8 cellular contexts compared by ENCODE assay signal in genomic region chr2:157839162-157839801, GRCh38. TPM values are rescaled to one million over a fixed set of nuclear protein-coding genes. Genes with fewer than 3 reads are reported as not detected.
DNase-seq lines count a peak whose midpoint lies in the region; ATAC-seq, FAIRE-seq and TF ChIP-seq lines count a peak whose summit lies in the region.

No MANE protein-coding gene starts in this region.

- DNase-seq in COR-L47 (lab: John Stamatoyannopoulos, UW): peak; percentile 96
- peak; percentile 77 for DNase-seq in NCI-H2029 (lab: John Stamatoyannopoulos, UW)
- peak; percentile 36 to 79 (median 52) for DNase-seq in K562 (ENCODE audit: extremely low read depth in 1 of 4, low spot score in 3 of 4)
- no peak for DNase-seq in left lung
- DNase-seq in HuH-7.5 (ENCODE audit: low spot score): no peak
- no peak for DNase-seq in activated CD8-positive, alpha-beta memory T cell treated with anti-CD3 and anti-CD28 coated beads, Interleukin-2, amount 10 ng/mL, durations not matched to agents 7 days and 5 days
- no peak for DNase-seq in SIG-M5 treated with dmso at 0.1 percent for 504 hours (lab: John Stamatoyannopoulos, UW; ENCODE audit: unreplicated experiment)

- no peaks in the 10 kb centered on the region for H3K9me3 Mint-ChIP-seq in activated CD8-positive, alpha-beta memory T cell treated with anti-CD3 and anti-CD28 coated beads, Interleukin-2, amount 10 ng/mL, durations not matched to agents 7 days and 5 days (ENCODE audit: low read depth)

- no peaks in the 10 kb centered on the region for H3K9me1 ChIP-seq in K562 (ENCODE audit: control insufficient read depth, insufficient read depth, low read length)

- in situ Hi-C loops in K562 (cut with MboI): no loop called here

- peaks cover 19% of the 10 kb centered on the region; the same call in 2 of the 3 replicates for H3K79me2 ChIP-seq in K562 (ENCODE audit: control insufficient read depth, insufficient read depth, low read length)

- CTCF ChIA-PET in K562 (lab: Yijun Ruan, JAX; ENCODE audit: low intra/inter-chr PET ratio): no interaction called here
- CTCF ChIA-PET in activated CD8-positive, alpha-beta memory T cell treated with anti-CD3 and anti-CD28 coated beads, Interleukin-2, amount 10 ng/mL, durations not matched to agents 7 days and 5 days (lab: Charles Lee): interaction anchor here (0.9 kb wide), 1 partner anchor 185 kb away, joined by 3 read pairs; no protein-coding TSS in a partner anchor

- BruUV-seq in K562 (replicated peaks; lab: Mats Ljungman, UMichigan): no TSS peak

- peak; percentile 71 for ATAC-seq in K562
- no peak for ATAC-seq in left lung
- no peak for ATAC-seq in activated CD8-positive, alpha-beta memory T cell treated with anti-CD3 and anti-CD28 coated beads, Interleukin-2, amount 10 ng/mL, durations not matched to agents 7 days and 5 days
- no peak for ATAC-seq in HG02970 (IDR thresholded peaks at IDR 0.05; ENCODE audit: low FRiP score, unreplicated experiment)

- peaks cover 14 to 50% of the 10 kb centered on the region in 2 experiments for H3K4me1 ChIP-seq in K562 (replicated peaks in 1 of 2; ENCODE audit: control insufficient read depth in 2 of 2, insufficient read depth in 2 of 2, low read length in 2 of 2)
- peaks cover 25 to 43% of the 10 kb centered on the region in 2 donors for H3K4me1 ChIP-seq in left lung

- H3K4me3 ChIP-seq in K562 (no peak overlapping the region), left lung (no peak overlapping the region)

- TF ChIP-seq EP300 in K562 (IDR thresholded peaks at IDR 0.05; ENCODE audit: low read length): no peak

- H3K27me3 ChIP-seq in K562 (ENCODE audit: control insufficient read depth in 2 of 2, insufficient read depth in 2 of 2, low read length in 2 of 2) (no peaks in the 10 kb centered on the region), left lung (no peaks in the 10 kb centered on the region)

- no peak for TF ChIP-seq RAD21 in K562 (CRISPR knock-in tag; conservative IDR thresholded peaks at IDR 0.05 in 1 of 2, IDR thresholded peaks at IDR 0.05 in 1 of 2)

- peaks cover 29% of the 10 kb centered on the region for H3K4me1 Mint-ChIP-seq in activated CD8-positive, alpha-beta memory T cell treated with anti-CD3 and anti-CD28 coated beads, Interleukin-2, amount 10 ng/mL, durations not matched to agents 7 days and 5 days

- POLR2A ChIA-PET in K562 (lab: Yijun Ruan, JAX): interaction anchor here (0.6 to 2.5 kb wide), 8 partner anchors 9 to 256 kb away, joined by 3 to 10 read pairs (median 3); no protein-coding TSS in a partner anchor

- peak; percentile 51 for FAIRE-seq in K562 (lab: Jason Lieb, UNC)

- peak overlapping the region; percentile 92 for H3K4me2 ChIP-seq in K562 (ENCODE audit: insufficient read depth, low read length)

- no peak for TF ChIP-seq CTCF in K562 (IDR thresholded peaks at IDR 0.05 in 2 of 3, conservative IDR thresholded peaks at IDR 0.05 in 1 of 3; ENCODE audit: insufficient read depth in 2 of 3, low read depth in 1 of 3, low read length in 3 of 3)
- TF ChIP-seq CTCF in left lung (IDR thresholded peaks at IDR 0.05): no peak

- H4K20me1 ChIP-seq in K562 (replicated peaks; ENCODE audit: control insufficient read depth, insufficient read depth, low read length): no peaks in the 10 kb centered on the region

- H3K27ac ChIP-seq in K562 (ENCODE audit: extremely low read depth, low read depth, low read length) (peak overlapping the region; percentile 93), left lung (peak overlapping the region; percentile 76 to 78)

- intact Hi-C loops in K562 (cut with micrococcal nuclease) (loop anchor here (5.0 kb wide), 1 partner anchor 168 kb away; no protein-coding TSS in a partner anchor), left lung (cut with DNase I) (no loop called here)

- peak overlapping the region in 1 of 2 experiments; percentile 85; a peak in 3 of 4 replicates for H3K9ac ChIP-seq in K562 (ENCODE audit: insufficient read depth in 1 of 2, low read depth in 2 of 2, low read length in 2 of 2)

- no peak overlapping the region for H3K27ac Mint-ChIP-seq in activated CD8-positive, alpha-beta memory T cell treated with anti-CD3 and anti-CD28 coated beads, Interleukin-2, amount 10 ng/mL, durations not matched to agents 7 days and 5 days

- no peak overlapping the region for H3K4me3 Mint-ChIP-seq in activated CD8-positive, alpha-beta memory T cell treated with anti-CD3 and anti-CD28 coated beads, Interleukin-2, amount 10 ng/mL, durations not matched to agents 7 days and 5 days

- 29% methylated on average over 5 of the region's 5 CpGs for WGBS in K562 (ENCODE audit: insufficient coverage, low coverage, missing lambda C conversion rate)

- H3K27me3 Mint-ChIP-seq in activated CD8-positive, alpha-beta memory T cell treated with anti-CD3 and anti-CD28 coated beads, Interleukin-2, amount 10 ng/mL, durations not matched to agents 7 days and 5 days: no peaks in the 10 kb centered on the region

- H3K9me3 ChIP-seq in K562 (replicated peaks; ENCODE audit: control insufficient read depth, insufficient read depth, low read depth, low read length) (no peaks in the 10 kb centered on the region), left lung (no peaks in the 10 kb centered on the region)

- peak overlapping the region; percentile 84; the same call in 1 of the 2 replicates for H2AFZ ChIP-seq in K562 (ENCODE audit: low read depth, low read length)

- H3K36me3 ChIP-seq in K562 (ENCODE audit: control insufficient read depth, insufficient read depth, low read length) (no peaks in the 10 kb centered on the region; the same call in 2 of the 3 replicates), left lung (no peaks in the 10 kb centered on the region)

- no peak for TF ChIP-seq POLR2A in K562 (conservative IDR thresholded peaks at IDR 0.05)

- H3K36me3 Mint-ChIP-seq in activated CD8-positive, alpha-beta memory T cell treated with anti-CD3 and anti-CD28 coated beads, Interleukin-2, amount 10 ng/mL, durations not matched to agents 7 days and 5 days: peaks cover 15% of the 10 kb centered on the region

TF ChIP-seq in K562, 482 proteins besides CTCF, POLR2A, EP300 and RAD21 (continues in another document):
- TF ChIP-seq ZKSCAN3 (CRISPR knock-in tag; IDR thresholded peaks at IDR 0.05): no peak
- peak; percentile 41 for TF ChIP-seq TAF9B (IDR thresholded peaks at IDR 0.05; ENCODE audit: partially characterized antibody)
- no peak for TF ChIP-seq MYNN (IDR thresholded peaks at IDR 0.05)
- TF ChIP-seq MYNN (CRISPR knock-in tag; IDR thresholded peaks at IDR 0.05): no peak
- no peak for TF ChIP-seq CHD2 (IDR thresholded peaks at IDR 0.05; ENCODE audit: low read depth, low read length)
- no peak for TF ChIP-seq CBX5 (IDR thresholded peaks at IDR 0.05; ENCODE audit: borderline replicate concordance, low read depth)
- TF ChIP-seq ZNF444 (CRISPR knock-in tag; IDR thresholded peaks at IDR 0.05): no peak
- TF ChIP-seq ZHX1 (conservative IDR thresholded peaks at IDR 0.05; ENCODE audit: low read length): no peak
- TF ChIP-seq ZNF408 (CRISPR knock-in tag; IDR thresholded peaks at IDR 0.05; ENCODE audit: low read depth): no peak
- peak; percentile 86 for TF ChIP-seq DACH1 (IDR thresholded peaks at IDR 0.05; ENCODE audit: partially characterized antibody)
- no peak for TF ChIP-seq ZNF121 (CRISPR knock-in tag; conservative IDR thresholded peaks at IDR 0.05)

RNA-seq across cellular contexts. Expression of gene ACVR1, which starts 36.8 kb away (rescaled TPM):
- total RNA-seq in K562 (2011; cell fraction: chromatin; rRNA removed; ENCODE audit: low replicate concordance): 38.7 and 52.9 TPM in 2 replicates
- total RNA-seq in K562 (2011; cell fraction: nucleolus; rRNA removed): 26.2 and 27.5 TPM in 2 replicates
- 35.6 and 47.0 TPM in 2 replicates for total RNA-seq in K562 (2011; cell fraction: nucleoplasm; rRNA removed)
- total RNA-seq in K562 (2014; rRNA removed) (4.3 and 4.4 TPM in 2 replicates), K562 (2014; rRNA removed; fragmentation: Illumina TruSeq; extraction: Trizol) (6.8 and 6.9 TPM in 2 replicates), K562 (2015; rRNA removed; fragmentation: Illumina TruSeq; extraction: Trizol) (3.8 and 4.5 TPM in 2 replicates), K562 (2021) (12.0 and 14.3 TPM in 2 replicates), left lung (10 to 100 TPM; 36.9 to 37.7 TPM)
- polyA plus RNA-seq in K562 (2011; rRNA removed) (11.4 and 14.2 TPM in 2 replicates), K562 (2014; fragmentation: Illumina TruSeq; extraction: Trizol) (12.9 and 13.0 TPM in 2 replicates), K562 (2014; fragmentation: Nextera tagmentation; extraction: Ambion mirVana) (1 to 10 TPM; 4.7 to 7.9 TPM), K562 (2014; rRNA removed) (5.9 and 6.8 TPM in 2 replicates)
- 6.6 and 10.6 TPM in 2 replicates for polyA plus RNA-seq in K562 (2011; cell fraction: cytosol; rRNA removed)
- 12.8 and 15.9 TPM in 2 replicates for polyA plus RNA-seq in K562 (2011; cell fraction: nucleus; rRNA removed)
- 8.5 and 14.6 TPM in 2 replicates for polyA plus RNA-seq in K562 (2012)
- 21.8 and 29.3 TPM in 2 replicates for polyA minus RNA-seq in K562 (2011; rRNA and poly(A)+ RNA removed)
- 10.3 and 12.3 TPM in 2 replicates for polyA minus RNA-seq in K562 (2011; cell fraction: cytosol; rRNA and poly(A)+ RNA removed)
- polyA minus RNA-seq in K562 (2011; cell fraction: nucleus; rRNA and poly(A)+ RNA removed): 14.8 and 26.1 TPM in 2 replicates
- total RNA-seq in activated CD8-positive, alpha-beta memory T cell treated with anti-CD3 and anti-CD28 coated beads, Interleukin-2, amount 10 ng/mL, durations not matched to agents 7 days and 5 days: 10 to 100 TPM; 18.7 to 19.4 TPM

Comparison
In these comparisons a context has a peak if more than half of its experiments do, and no peak if none do; other contexts are left out.
1. DNase-seq: peak in COR-L47 (single experiment), NCI-H2029 (single experiment) and K562 (4 of 4); none in left lung (0 of 2), HuH-7.5 (single experiment), activated CD8-positive, alpha-beta memory T cell treated with anti-CD3 and anti-CD28 coated beads, Interleukin-2, amount 10 ng/mL, durations not matched to agents 7 days and 5 days (single experiment) and SIG-M5 treated with dmso at 0.1 percent for 504 hours (single experiment).